ENCODE assay signal across 6 cellular contexts in the genomic region with DNA sequence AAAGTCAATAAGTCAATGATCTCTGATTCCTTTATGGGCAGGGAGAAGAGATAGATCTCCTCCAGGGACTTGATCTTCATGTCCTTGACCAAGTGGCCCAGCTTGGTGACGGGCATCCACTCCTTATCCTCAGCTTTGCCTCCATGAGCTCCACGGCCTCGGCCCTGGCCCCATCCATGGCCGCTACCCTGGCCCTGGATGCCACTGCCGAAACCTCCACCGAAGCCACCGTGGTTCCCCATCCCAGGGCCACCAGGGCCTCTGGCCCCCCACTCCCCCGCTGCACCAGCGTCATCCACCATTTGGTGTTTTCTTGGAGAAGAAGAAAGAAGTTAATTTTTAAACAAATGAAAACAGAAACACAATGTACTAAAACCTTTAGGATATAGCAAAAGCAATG.
"Had no signal": no experiment of that assay in that cellular context is flagged by ENCODE, and none has a peak within 500 bp of the region (broad histone marks: within the 10 kb centered on the region; RNA-seq: fewer than 3 reads in every experiment).

No MANE protein-coding gene starts in this region.

- DNase-seq: GOT3, H7, H9, HFFc6 had no signal

- ATAC-seq: GM23338, HCT116 had no signal
